Comparison of ENCODE assay signal across 8 cellular contexts in the genomic region with DNA sequence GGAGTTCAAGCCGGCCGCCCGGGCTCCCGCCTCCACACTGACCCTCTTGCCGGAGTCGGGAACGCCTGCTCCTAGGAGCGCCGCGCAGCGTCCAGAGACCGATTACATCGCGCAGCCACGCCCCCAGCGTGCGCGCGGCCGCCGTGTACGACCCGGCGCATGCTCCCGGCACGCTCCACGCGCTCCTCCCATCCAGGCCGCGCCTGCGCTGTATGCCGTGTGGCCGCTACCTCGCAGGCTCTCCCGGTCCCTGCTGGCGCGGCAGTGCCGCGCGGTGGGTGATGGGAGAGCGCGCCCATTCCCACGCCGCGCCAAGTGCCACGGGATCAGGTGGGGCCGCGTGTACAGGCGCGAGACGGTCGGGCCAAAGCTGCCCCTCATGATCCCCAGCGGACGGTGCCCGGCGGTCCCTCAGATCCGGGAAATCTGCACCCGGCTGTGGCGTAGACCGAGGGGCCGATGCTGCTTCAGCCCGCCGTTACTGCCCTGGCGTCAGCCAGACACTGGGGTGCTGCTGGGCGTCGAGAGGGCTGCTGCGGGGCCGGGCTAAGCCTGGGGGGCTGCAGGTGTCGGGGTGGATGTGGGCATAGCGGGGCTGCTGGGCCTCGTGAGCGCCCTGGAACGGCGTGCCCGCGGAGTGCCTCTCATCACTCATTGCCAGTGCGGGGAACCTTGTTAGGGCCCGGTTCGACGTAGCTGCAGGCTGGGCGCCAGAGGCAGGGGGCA. TPM values are rescaled to one million over a fixed set of nuclear protein-coding genes. Genes with fewer than 3 reads are reported as not detected.
DNase-seq lines count a peak whose midpoint lies in the region; ATAC-seq, FAIRE-seq and TF ChIP-seq lines count a peak whose summit lies in the region.

A gene with protein sequence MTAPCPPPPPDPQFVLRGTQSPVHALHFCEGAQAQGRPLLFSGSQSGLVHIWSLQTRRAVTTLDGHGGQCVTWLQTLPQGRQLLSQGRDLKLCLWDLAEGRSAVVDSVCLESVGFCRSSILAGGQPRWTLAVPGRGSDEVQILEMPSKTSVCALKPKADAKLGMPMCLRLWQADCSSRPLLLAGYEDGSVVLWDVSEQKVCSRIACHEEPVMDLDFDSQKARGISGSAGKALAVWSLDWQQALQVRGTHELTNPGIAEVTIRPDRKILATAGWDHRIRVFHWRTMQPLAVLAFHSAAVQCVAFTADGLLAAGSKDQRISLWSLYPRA (minus strand): TSS at position 97 of the 726 bp plus-strand sequence. CDS start 33,519 bp downstream, outside the sequence.
A gene with protein sequence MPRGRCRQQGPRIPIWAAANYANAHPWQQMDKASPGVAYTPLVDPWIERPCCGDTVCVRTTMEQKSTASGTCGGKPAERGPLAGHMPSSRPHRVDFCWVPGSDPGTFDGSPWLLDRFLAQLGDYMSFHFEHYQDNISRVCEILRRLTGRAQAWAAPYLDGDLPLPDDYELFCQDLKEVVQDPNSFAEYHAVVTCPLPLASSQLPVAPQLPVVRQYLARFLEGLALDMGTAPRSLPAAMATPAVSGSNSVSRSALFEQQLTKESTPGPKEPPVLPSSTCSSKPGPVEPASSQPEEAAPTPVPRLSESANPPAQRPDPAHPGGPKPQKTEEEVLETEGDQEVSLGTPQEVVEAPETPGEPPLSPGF (minus strand): TSS at position 97 of the 726 bp plus-strand sequence. CDS start 2,613 bp downstream, outside the sequence.

- peak within 1 kb of the TSS; percentile 89 to 93 (median 93) for H3K4me3 ChIP-seq in keratinocyte (ENCODE audit: control insufficient read depth in 2 of 3, extremely low read depth in 1 of 3, insufficient read depth in 2 of 3, low read depth in 1 of 3, low read length in 3 of 3)

- TF ChIP-seq CTCF in keratinocyte (optimal IDR thresholded peaks at IDR 0.05 in 1 of 3, IDR thresholded peaks at IDR 0.05 in 1 of 3, conservative IDR thresholded peaks at IDR 0.05 in 1 of 3; ENCODE audit: extremely low read depth in 1 of 3, insufficient read depth in 2 of 3, low read length in 3 of 3): peak in 1 of 3 experiments; percentile 50

- H3K4me2 ChIP-seq in keratinocyte (ENCODE audit: control insufficient read depth, extremely low read depth, insufficient read depth, low read depth, low read length): peak within 1 kb of the TSS; percentile 96

- peaks cover 43% of the 10 kb centered on the region for H3K4me1 ChIP-seq in keratinocyte (ENCODE audit: control insufficient read depth, extremely low read depth, insufficient read depth, low read length)

- peaks cover 12 to 21% of the 10 kb centered on the region in 2 experiments for H3K36me3 ChIP-seq in keratinocyte (ENCODE audit: control insufficient read depth in 2 of 2, extremely low read depth in 1 of 2, insufficient read depth in 2 of 2, low read length in 2 of 2)

- H3K9me3 ChIP-seq in keratinocyte (ENCODE audit: control insufficient read depth, low read depth, low read length): no peaks in the 10 kb centered on the region

- peak within 1 kb of the TSS; percentile 87 for H3K9ac ChIP-seq in keratinocyte (ENCODE audit: control insufficient read depth, extremely low read depth, insufficient read depth, low read length)

- ATAC-seq in GM19043 (IDR thresholded peaks at IDR 0.05; ENCODE audit: low read depth, unreplicated experiment) (peak; percentile 81), HG03354 (IDR thresholded peaks at IDR 0.05; ENCODE audit: poor library complexity, severe bottlenecking, unreplicated experiment) (peak; percentile 85)
- peak; percentile 91 to 92 for ATAC-seq in activated CD4-positive, CD25-positive, alpha-beta regulatory T cell treated with anti-CD3 and anti-CD28 coated beads, Interleukin-2, amount 50 U/mL, for 24 hours

- no peaks in the 10 kb centered on the region for H3K9me1 ChIP-seq in keratinocyte (ENCODE audit: control insufficient read depth, extremely low read depth, insufficient read depth, low read length)

- DNase-seq in Ammon's horn (ENCODE audit: low spot score): peak; percentile 97
- DNase-seq in NCI-H446 (lab: John Stamatoyannopoulos, UW): peak; percentile 95 to 99
- peak; percentile 94 for DNase-seq in cerebellar cortex (ENCODE audit: low spot score)
- peak; percentile 76 for DNase-seq in keratinocyte (ENCODE audit: low read depth, low spot score)
- DNase-seq in stimulated activated CD4-positive, alpha-beta T cell treated with anti-CD3 and anti-CD28 coated beads, Interleukin-12 subunit alpha, Interleukin-12 subunit beta, amount 100 ng/mL, for 48 hours (ENCODE audit: low read depth in 2 of 3, low spot score in 1 of 3): peak; percentile 87 to 96 (median 90)

- H3K79me2 ChIP-seq in keratinocyte (ENCODE audit: control insufficient read depth, insufficient read depth, low read length): peaks cover 54% of the 10 kb centered on the region

- peak within 1 kb of the TSS; percentile 66 for H3K27ac ChIP-seq in keratinocyte (ENCODE audit: control insufficient read depth, insufficient read depth, low read length)

- dilution Hi-C loops in keratinocyte (cut with MboI; ENCODE audit: extremely low pct_ligation_motif_present, low sequenced_read_pairs): no loop called here

- H2AFZ ChIP-seq in keratinocyte (ENCODE audit: control insufficient read depth, low read length): peak within 1 kb of the TSS; percentile 84

- peaks cover 9% of the 10 kb centered on the region for H4K20me1 ChIP-seq in keratinocyte (ENCODE audit: control insufficient read depth, extremely low read depth, insufficient read depth, low read length)

- no peak for FAIRE-seq in keratinocyte (lab: Jason Lieb, UNC)

- no peaks in the 10 kb centered on the region for H3K27me3 ChIP-seq in keratinocyte (ENCODE audit: control insufficient read depth, extremely low read depth, insufficient read depth, low read length)

RNA-seq across cellular contexts. Expression of the first gene that starts in this region (rescaled TPM):
- polyA plus RNA-seq in keratinocyte: 2.0 to 4.1 TPM (median 2.4 TPM) in 3 replicates
- polyA plus RNA-seq in keratinocyte (2011; ENCODE audit: low read depth): 5.8 TPM
- polyA plus RNA-seq in keratinocyte (2011; cell fraction: cytosol; rRNA removed): 1.2 and 2.9 TPM in 2 replicates
- 1.8 and 2.1 TPM in 2 replicates for polyA plus RNA-seq in keratinocyte (2011; cell fraction: nucleus; rRNA removed)
- 7.2 and 8.4 TPM in 2 replicates for polyA plus RNA-seq in keratinocyte (2012; ENCODE audit: low replicate concordance)
- polyA minus RNA-seq in keratinocyte: 0.49 to 2.0 TPM (median 1.2 TPM) in 3 replicates
- 11.3 TPM for polyA minus RNA-seq in keratinocyte (2011; cell fraction: cytosol; rRNA and poly(A)+ RNA removed)
- 2.2 and 3.4 TPM in 2 replicates for polyA minus RNA-seq in keratinocyte (2011; cell fraction: nucleus; rRNA and poly(A)+ RNA removed)

RNA-seq across cellular contexts. Expression of the second gene that starts in this region (rescaled TPM):
- polyA plus RNA-seq in keratinocyte: 12.9 to 23.4 TPM (median 18.2 TPM) in 3 replicates
- 6.1 TPM for polyA plus RNA-seq in keratinocyte (2011; ENCODE audit: low read depth)
- polyA plus RNA-seq in keratinocyte (2011; cell fraction: cytosol; rRNA removed): 9.3 and 14.5 TPM in 2 replicates
- 32.8 and 44.8 TPM in 2 replicates for polyA plus RNA-seq in keratinocyte (2011; cell fraction: nucleus; rRNA removed)
- 16.5 and 19.8 TPM in 2 replicates for polyA plus RNA-seq in keratinocyte (2012; ENCODE audit: low replicate concordance)
- 26.9 to 120 TPM (median 32.7 TPM) in 3 replicates for polyA minus RNA-seq in keratinocyte
- polyA minus RNA-seq in keratinocyte (2011; cell fraction: cytosol; rRNA and poly(A)+ RNA removed): 13.6 TPM
- polyA minus RNA-seq in keratinocyte (2011; cell fraction: nucleus; rRNA and poly(A)+ RNA removed): 19.3 and 28.2 TPM in 2 replicates

Comparison
In these comparisons a context has a peak if more than half of its experiments do, and no peak if none do; other contexts are left out.
1. Peak in every context shown above with its lines: DNase-seq, ATAC-seq, H3K4me3 ChIP-seq and H3K27ac ChIP-seq.